ENCODE assay signal across 8 cellular contexts in genomic region chr6:30626484-30627366, GRCh38. TPM values are rescaled to one million over a fixed set of nuclear protein-coding genes. Genes with fewer than 3 reads are reported as not detected.
A peak's percentile ranks its signal among the peaks of the same experiment; 100 is the strongest.
DNase-seq lines count a peak whose midpoint lies in the region; TF ChIP-seq lines count a peak whose summit lies in the region.

TSS of gene ATAT1 (plus strand) at chr6:30626874.

- H3K9me3 Mint-ChIP-seq in activated naive CD4-positive, alpha-beta T cell treated with anti-CD3 and anti-CD28 coated beads, Interleukin-2, amount 50 U/mL, for 24 hours, result no peaks in the 10 kb centered on the region

- H3K9ac ChIP-seq in GM23248, result peak within 1 kb of the TSS; percentile 95

- H3K27me3 ChIP-seq in GM23248 (replicated peaks; ENCODE audit: insufficient read depth) (no peaks in the 10 kb centered on the region), MG63 (no peaks in the 10 kb centered on the region), osteoblast (ENCODE audit: insufficient read depth, low read length) (no peaks in the 10 kb centered on the region), testis (no peaks in the 10 kb centered on the region)

- in situ Hi-C loops in GM23248 (cut with MboI), result no loop called here

- no peak for TF ChIP-seq POLR2A in testis (IDR thresholded peaks at IDR 0.05)

- H3K4me3 Mint-ChIP-seq in activated naive CD4-positive, alpha-beta T cell treated with anti-CD3 and anti-CD28 coated beads, Interleukin-2, amount 50 U/mL, for 24 hours, result peak within 1 kb of the TSS; percentile 93

- H3K4me2 ChIP-seq in GM23248 (ENCODE audit: unreplicated experiment) (peak within 1 kb of the TSS; percentile 98), osteoblast (ENCODE audit: insufficient read depth, low read length) (peak within 1 kb of the TSS; percentile 98)

- WGBS in GM23248 (ENCODE audit: low coverage in 1 of 2, low lambda C conversion rate in 2 of 2, missing lambda C conversion rate in 2 of 2), 2 experiments, result 2 to 3% methylated on average over 33 to 34 of the region's 36 CpGs
- WGBS in testis, 2 donors, result 2 to 3% methylated on average over 34 to 36 of the region's 36 CpGs

- H3K36me3 ChIP-seq in GM23248 (ENCODE audit: low read depth), result peaks cover 12% of the 10 kb centered on the region; the same call in 1 of the 2 replicates
- peaks cover 18% of the 10 kb centered on the region for H3K36me3 ChIP-seq in MG63
- peaks cover 59% of the 10 kb centered on the region for H3K36me3 ChIP-seq in osteoblast (ENCODE audit: insufficient read depth, low read length)
- H3K36me3 ChIP-seq in testis (ENCODE audit: low read depth, missing control alignments), result no peaks in the 10 kb centered on the region

- peaks cover 25% of the 10 kb centered on the region for H3K4me1 Mint-ChIP-seq in activated naive CD4-positive, alpha-beta T cell treated with anti-CD3 and anti-CD28 coated beads, Interleukin-2, amount 50 U/mL, for 24 hours

- H3K27ac ChIP-seq in GM23248, result peak within 1 kb of the TSS; percentile 59
- H3K27ac ChIP-seq in osteoblast (ENCODE audit: low read depth, low read length), result peak within 1 kb of the TSS; percentile 82
- H3K27ac ChIP-seq in testis, result peak within 1 kb of the TSS; percentile 83 to 85

- H3K36me3 Mint-ChIP-seq in activated naive CD4-positive, alpha-beta T cell treated with anti-CD3 and anti-CD28 coated beads, Interleukin-2, amount 50 U/mL, for 24 hours, result peaks cover 10% of the 10 kb centered on the region

- DNase-seq in DMS53 (lab: John Stamatoyannopoulos, UW) (peak; percentile 90), GM23248 (peak; percentile 90), MG63 (peak; percentile 82), SK-N-DZ (ENCODE audit: low spot score) (peak; percentile 82), glomerular visceral epithelial cell (ENCODE audit: extremely low spot score) (peak; percentile 79), osteoblast (ENCODE audit: insufficient read length, low spot score, missing footprints) (peak; percentile 95), testis (peak; percentile 92)

- H3K27ac Mint-ChIP-seq in activated naive CD4-positive, alpha-beta T cell treated with anti-CD3 and anti-CD28 coated beads, Interleukin-2, amount 50 U/mL, for 24 hours, result peak within 1 kb of the TSS; percentile 92

- H3K79me2 ChIP-seq in GM23248 (ENCODE audit: insufficient read depth) (peaks cover 27% of the 10 kb centered on the region), osteoblast (ENCODE audit: insufficient read depth, low read length) (peaks cover 14% of the 10 kb centered on the region)

- no peaks in the 10 kb centered on the region; the same call in 1 of the 2 replicates for H3K4me1 ChIP-seq in GM23248 (ENCODE audit: insufficient read depth)
- H3K4me1 ChIP-seq in osteoblast (ENCODE audit: insufficient read depth, low read length), result peaks cover 10% of the 10 kb centered on the region
- H3K4me1 ChIP-seq in testis, result peaks cover 6% of the 10 kb centered on the region

- H3K9me2 ChIP-seq in GM23248 (ENCODE audit: insufficient read depth), result no peaks in the 10 kb centered on the region

- no peaks in the 10 kb centered on the region for H3K9me3 ChIP-seq in GM23248 (ENCODE audit: low read depth)
- no peaks in the 10 kb centered on the region for H3K9me3 ChIP-seq in MG63
- no peaks in the 10 kb centered on the region for H3K9me3 ChIP-seq in osteoblast (ENCODE audit: low read depth, low read length)
- H3K9me3 ChIP-seq in testis, result no peaks in the 10 kb centered on the region

- peak within 1 kb of the TSS; percentile 93 for H3K4me3 ChIP-seq in GM23248
- peak within 1 kb of the TSS; percentile 58 for H3K4me3 ChIP-seq in MG63
- H3K4me3 ChIP-seq in osteoblast (ENCODE audit: insufficient read depth, low read length), result peak within 1 kb of the TSS; percentile 91
- peak within 1 kb of the TSS; percentile 42 to 75 for H3K4me3 ChIP-seq in testis

- TF ChIP-seq CTCF in osteoblast (IDR thresholded peaks at IDR 0.05; ENCODE audit: extremely low read depth, low read depth, low read length) (peak; percentile 34), testis (IDR thresholded peaks at IDR 0.05) (peak in 2 of 3 experiments; percentile 10 to 41)

- H2AFZ ChIP-seq in GM23248 (peak within 1 kb of the TSS; percentile 89), osteoblast (ENCODE audit: low read length) (peak within 1 kb of the TSS; percentile 96)

- H4K20me1 ChIP-seq in GM23248 (ENCODE audit: insufficient read depth) (no peaks in the 10 kb centered on the region), osteoblast (ENCODE audit: insufficient read depth, low read length) (no peaks in the 10 kb centered on the region)

- H3K27me3 Mint-ChIP-seq in activated naive CD4-positive, alpha-beta T cell treated with anti-CD3 and anti-CD28 coated beads, Interleukin-2, amount 50 U/mL, for 24 hours, result no peaks in the 10 kb centered on the region

- intact Hi-C loops in testis (cut with DNase I; ENCODE audit: low total_unique reads), result no loop called here

- peaks cover 36% of the 10 kb centered on the region for H3F3A ChIP-seq in GM23248 (ENCODE audit: insufficient read depth)

RNA-seq across cellular contexts. Expression of gene ATAT1, which starts in this region (rescaled TPM):
- total RNA-seq in GM23248 (2014; rRNA removed; shearing (Covaris generic)), result 2.3 and 3.7 TPM in 2 replicates
- polyA plus RNA-seq in GM23248 (2016; fragmentation: Nextera tagmentation; extraction: Ambion mirVana) (12.3 and 12.6 TPM in 2 replicates), testis (ENCODE audit: insufficient read depth, low read depth, low replicate concordance) (29.4 TPM)
- total RNA-seq in MG63 (2014; rRNA removed; shearing (Covaris generic); ENCODE audit: low replicate concordance), result 0.16 TPM in 1 of 2 replicates, not detected in the other
- 12.6 and 14.2 TPM in 2 replicates for polyA plus RNA-seq in SK-N-DZ (2014; cell fraction: cytosol; rRNA removed)
- 32.5 and 75.5 TPM in 2 replicates for polyA plus RNA-seq in SK-N-DZ (2014; cell fraction: nucleus; rRNA removed)
- total RNA-seq in osteoblast (4.4 and 4.7 TPM in 2 replicates), testis (10 to 100 TPM; 20.7 to 36.4 TPM)

Comparison
In these comparisons a context has a peak if more than half of its experiments do, and no peak if none do; other contexts are left out.
1. Peak in every context shown above with its lines: DNase-seq, H3K4me3 ChIP-seq and H3K27ac ChIP-seq.
2. Peak in DNase-seq and H3K4me3 ChIP-seq in MG63; RNA of the gene not detected or under 1 TPM.